ENCODE assay signal across 1 cellular context in genomic region chr1:112320035-112320429, GRCh38.
A peak's percentile ranks its signal among the peaks of the same experiment; 100 is the strongest.
TF ChIP-seq lines count a peak whose summit lies in the region.

No MANE protein-coding gene starts in this region.

TF ChIP-seq in K562, 482 proteins besides CTCF, POLR2A, EP300 and RAD21 (continued from another document):
- TF ChIP-seq MGA (IDR thresholded peaks at IDR 0.05) = peak; percentile 26; the same call in 1 of the 2 replicates
- TF ChIP-seq L3MBTL2 (IDR thresholded peaks at IDR 0.05) = peak; percentile 33; the same call in 1 of the 2 replicates
- peak; percentile 36 for TF ChIP-seq BACH1 (tag; IDR thresholded peaks at IDR 0.05)
